12 cellular contexts compared by ENCODE assay signal in the genomic region with DNA sequence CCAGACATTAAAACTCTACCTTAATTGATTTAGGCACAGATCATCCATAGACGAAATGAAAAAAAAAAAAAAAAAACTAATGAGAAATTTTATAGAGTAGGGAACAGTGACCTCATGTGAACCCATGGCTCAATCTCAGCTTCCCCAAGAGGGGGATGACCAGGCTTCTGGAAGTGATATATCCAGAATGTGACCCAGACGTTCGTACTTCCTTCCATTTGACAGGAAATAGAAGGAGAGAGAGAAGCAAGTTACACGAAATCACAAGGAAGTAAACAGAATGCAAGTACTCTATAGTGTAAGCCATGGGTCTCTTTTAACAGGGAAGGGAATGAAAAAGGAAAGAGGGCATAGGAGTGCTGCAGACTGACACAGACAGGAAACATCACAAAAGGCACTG. TPM values are rescaled to one million over a fixed set of nuclear protein-coding genes. Genes with fewer than 3 reads are reported as not detected.
A peak's percentile ranks its signal among the peaks of the same experiment; 100 is the strongest.
DNase-seq lines count a peak whose midpoint lies in the region; ATAC-seq and TF ChIP-seq lines count a peak whose summit lies in the region.
"Had no signal": no experiment of that assay in that cellular context is flagged by ENCODE, and none has a peak within 500 bp of the region (broad histone marks: within the 10 kb centered on the region; RNA-seq: fewer than 3 reads in every experiment).

No MANE protein-coding gene starts in this region.

- in situ Hi-C loops in GM23248 (cut with MboI) = loop anchor here (25.0 kb wide), 1 partner anchor 370 kb away; no protein-coding TSS in a partner anchor

- intact Hi-C loops in psoas muscle (cut with DNase I) = no loop called here

- H3K27ac ChIP-seq in GM23248 (no peak overlapping the region), psoas muscle (peak overlapping the region; percentile 72), hepatocyte (no peak overlapping the region)
- H3K27ac ChIP-seq: Peyer's patch had no signal

- no peak overlapping the region for H3K4me3 Mint-ChIP-seq in T-helper 17 cell

- H4K20me1 ChIP-seq in GM23248 (ENCODE audit: insufficient read depth) = no peaks in the 10 kb centered on the region
- peaks cover 43% of the 10 kb centered on the region for H4K20me1 ChIP-seq in hepatocyte (ENCODE audit: insufficient read depth, poor library complexity, severe bottlenecking)

- no peak for TF ChIP-seq CTCF in fibroblast of villous mesenchyme (IDR thresholded peaks at IDR 0.05; ENCODE audit: insufficient read depth, low read depth, low read length)
- TF ChIP-seq CTCF in psoas muscle (IDR thresholded peaks at IDR 0.05) = no peak
- no peak for TF ChIP-seq CTCF in hepatocyte (IDR thresholded peaks at IDR 0.05; ENCODE audit: poor library complexity)

- H2AFZ ChIP-seq in GM23248 (peak overlapping the region; percentile 13; the same call in 1 of the 2 replicates), hepatocyte (no peak overlapping the region)

- H3K9me3 ChIP-seq in GM23248 (ENCODE audit: low read depth) (no peaks in the 10 kb centered on the region), T-helper 17 cell (ENCODE audit: control insufficient read depth, low read length, poor library complexity, severe bottlenecking) (no peaks in the 10 kb centered on the region), psoas muscle (no peaks in the 10 kb centered on the region), hepatocyte (ENCODE audit: low read depth) (no peaks in the 10 kb centered on the region)
- H3K9me3 ChIP-seq: Peyer's patch had no signal

- no peaks in the 10 kb centered on the region for H3K36me3 ChIP-seq in GM23248 (ENCODE audit: low read depth)
- peaks cover 0 to 17% of the 10 kb centered on the region in 2 donors for H3K36me3 ChIP-seq in psoas muscle (ENCODE audit: insufficient read depth in 1 of 2, low read depth in 1 of 2)
- H3K36me3 ChIP-seq in hepatocyte (replicated peaks; ENCODE audit: insufficient read depth, low read depth) = no peaks in the 10 kb centered on the region

- peak overlapping the region; percentile 63 for H3K27ac Mint-ChIP-seq in T-helper 17 cell

- H3K36me3 Mint-ChIP-seq in T-helper 17 cell (ENCODE audit: low read depth) = no peaks in the 10 kb centered on the region

- no peak overlapping the region for H3K4me3 ChIP-seq in GM23248
- H3K4me3 ChIP-seq in fibroblast of villous mesenchyme (ENCODE audit: low read depth, low read length) = no peak overlapping the region
- H3K4me3 ChIP-seq in psoas muscle = no peak overlapping the region
- no peak overlapping the region for H3K4me3 ChIP-seq in hepatocyte
- H3K4me3 ChIP-seq: lung, Peyer's patch had no signal

- no peaks in the 10 kb centered on the region for H3K4me1 ChIP-seq in GM23248 (ENCODE audit: insufficient read depth)
- H3K4me1 ChIP-seq in psoas muscle = peaks cover 52% of the 10 kb centered on the region
- no peaks in the 10 kb centered on the region for H3K4me1 ChIP-seq in hepatocyte (ENCODE audit: insufficient read depth)

- ATAC-seq in T-helper 17 cell (no peak), psoas muscle (peak in 2 of 4 donors; percentile 62 to 64), GM21737 (IDR thresholded peaks at IDR 0.05; ENCODE audit: unreplicated experiment) (no peak)

- peak; percentile 19 for DNase-seq in GM23248
- DNase-seq in T-helper 17 cell = no peak
- peak; percentile 28 for DNase-seq in fibroblast of villous mesenchyme (ENCODE audit: low read depth)
- no peak for DNase-seq in psoas muscle
- no peak for DNase-seq in hepatocyte (ENCODE audit: low spot score)
- DNase-seq in DMS79 treated with DMSO at 0.1 percent for 48 hours (lab: John Stamatoyannopoulos, UW) = no peak
- DNase-seq: activated CD4-positive, CD25-positive, alpha-beta regulatory T cell treated with anti-CD3 and anti-CD28 coated beads, Interleukin-2, amount 50 U/mL, for 72 hours; DMS53; NCI-H2081 had no signal

- H3K9me2 ChIP-seq in GM23248 (ENCODE audit: insufficient read depth) (no peaks in the 10 kb centered on the region), hepatocyte (replicated peaks; ENCODE audit: insufficient read depth) (no peaks in the 10 kb centered on the region)

- peaks cover 33% of the 10 kb centered on the region for H3K4me1 Mint-ChIP-seq in T-helper 17 cell

- 22 to 38% methylated on average over 4 of the region's 4 CpGs for WGBS in GM23248 (ENCODE audit: low coverage in 1 of 2, low lambda C conversion rate in 2 of 2, missing lambda C conversion rate in 2 of 2), 2 experiments
- WGBS in psoas muscle, 3 donors = 3 to 13% (median 4%) methylated on average over 4 of the region's 4 CpGs
- WGBS in hepatocyte (ENCODE audit: low lambda C conversion rate, missing lambda C conversion rate) = 58% methylated on average over 4 of the region's 4 CpGs

- no peaks in the 10 kb centered on the region for H3F3A ChIP-seq in GM23248 (ENCODE audit: insufficient read depth)

- no peak overlapping the region for H3K9ac ChIP-seq in GM23248

- H3K27me3 ChIP-seq in GM23248 (replicated peaks; ENCODE audit: insufficient read depth) = no peaks in the 10 kb centered on the region
- no peaks in the 10 kb centered on the region for H3K27me3 ChIP-seq in psoas muscle (ENCODE audit: insufficient read depth in 3 of 3, low read length in 2 of 3)
- no peaks in the 10 kb centered on the region for H3K27me3 ChIP-seq in hepatocyte
- H3K27me3 ChIP-seq: Peyer's patch had no signal

- peaks cover 77% of the 10 kb centered on the region for H3K79me2 ChIP-seq in GM23248 (ENCODE audit: insufficient read depth)
- peaks cover 99% of the 10 kb centered on the region for H3K79me2 ChIP-seq in hepatocyte

- H3K4me2 ChIP-seq in GM23248 (ENCODE audit: unreplicated experiment) (no peak overlapping the region), hepatocyte (no peak overlapping the region)

- no peaks in the 10 kb centered on the region for H3K27me3 Mint-ChIP-seq in T-helper 17 cell

RNA-seq across cellular contexts. Expression of a gene that starts 10.1 kb away (rescaled TPM):
- total RNA-seq in GM23248 (2014; rRNA removed; shearing (Covaris generic)) = 15.9 and 18.6 TPM in 2 replicates
- polyA plus RNA-seq in GM23248 (2016; fragmentation: Nextera tagmentation; extraction: Ambion mirVana) (18.6 and 19.0 TPM in 2 replicates), psoas muscle (10 to 100 TPM; 10.1 to 47.3 (median 25.6) TPM), hepatocyte (36.7 and 42.2 TPM in 2 replicates)
- total RNA-seq in T-helper 17 cell (100 to 1,000 TPM; 116 to 117 TPM), fibroblast of villous mesenchyme (33.2 and 58.6 TPM in 2 replicates), psoas muscle (100 to 1,000 TPM in 2 of 4 donors, 10 to 100 TPM in 2; 73.6 to 123 (median 101) TPM), hepatocyte (38.9 and 47.6 TPM in 2 replicates)

Comparison
In these comparisons a context has a peak if more than half of its experiments do, and no peak if none do; other contexts are left out.
1. DNase-seq: peak in GM23248 (single experiment) and fibroblast of villous mesenchyme (single experiment); none in T-helper 17 cell (0 of 3), psoas muscle (0 of 2), hepatocyte (single experiment) and DMS79 treated with DMSO at 0.1 percent for 48 hours (single experiment).